Comparison of ENCODE assay signal across 16 cellular contexts in the genomic region with DNA sequence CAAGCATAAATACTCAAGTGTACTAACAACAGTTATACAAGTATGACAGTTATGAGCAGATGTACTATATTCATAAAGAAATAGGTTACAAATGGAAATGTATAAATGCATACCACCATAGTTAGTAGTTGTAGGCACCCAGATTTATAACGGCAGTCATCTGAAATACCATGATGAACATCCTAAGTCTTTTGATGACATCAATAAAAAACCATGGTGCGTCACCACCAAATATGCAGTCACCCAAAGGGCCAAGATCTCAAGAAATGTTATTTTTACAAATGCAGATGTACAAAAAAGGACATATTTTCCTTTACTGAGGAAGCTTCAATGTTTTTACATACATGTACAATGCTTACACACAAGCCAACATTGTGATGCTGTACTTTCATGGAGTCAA.
DNase-seq lines count a peak whose midpoint lies in the region; TF ChIP-seq lines count a peak whose summit lies in the region.
"Had no signal": no experiment of that assay in that cellular context is flagged by ENCODE, and none has a peak within 500 bp of the region (broad histone marks: within the 10 kb centered on the region; RNA-seq: fewer than 3 reads in every experiment).

No MANE protein-coding gene starts in this region.

- WGBS in spleen, 5 donors = 81 to 93% (median 89%) methylated on average over 2 of the region's 2 CpGs

- no peaks in the 10 kb centered on the region for H3K4me1 Mint-ChIP-seq in Calu3 (ENCODE audit: low read depth, unreplicated experiment)
- H3K4me1 Mint-ChIP-seq: B cell had no signal

- no TSS peak for BruUV-seq in Calu3 (replicated peaks; lab: Mats Ljungman, UMichigan)

- DNase-seq in EH (ENCODE audit: low read depth) (peak; percentile 82), HCEC 1CT (peak; percentile 43), SJSA1 (ENCODE audit: low read depth in 1 of 2, low spot score in 2 of 2) (no peak), superior temporal gyrus (ENCODE audit: extremely low spot score) (peak; percentile 10), NCI-H524 treated with DMSO at 0.1 percent for 48 hours (lab: John Stamatoyannopoulos, UW) (no peak), Calu3 (no peak), spleen (no peak)
- DNase-seq: ACHN; C1 segment of cervical spinal cord; CD4-positive, alpha-beta T cell; DMS79; GOT3; H9; Kasumi-1; KBM-7 had no signal

- no peaks in the 10 kb centered on the region for H3K9me3 ChIP-seq in SJSA1 (replicated peaks)
- no peaks in the 10 kb centered on the region for H3K9me3 ChIP-seq in spleen

- H3K4me3 ChIP-seq in SJSA1 (no peak overlapping the region), spleen (no peak overlapping the region)

- H3K27me3 Mint-ChIP-seq in Calu3 (ENCODE audit: unreplicated experiment) = peaks cover 7% of the 10 kb centered on the region

- H3K36me3 Mint-ChIP-seq in Calu3 (ENCODE audit: insufficient read depth, unreplicated experiment) = no peaks in the 10 kb centered on the region

- no peak overlapping the region for H3K27ac Mint-ChIP-seq in Calu3 (ENCODE audit: unreplicated experiment)
- H3K27ac Mint-ChIP-seq: B cell; CD4-positive, alpha-beta T cell had no signal

- TF ChIP-seq POLR2A in spleen (IDR thresholded peaks at IDR 0.05) = no peak

- no peaks in the 10 kb centered on the region for H3K9me3 Mint-ChIP-seq in Calu3 (ENCODE audit: low read depth, unreplicated experiment)
- H3K9me3 Mint-ChIP-seq: CD4-positive, alpha-beta T cell; H9 had no signal

- TF ChIP-seq CTCF in Calu3 (IDR thresholded peaks at IDR 0.05; ENCODE audit: unreplicated experiment) = no peak
- TF ChIP-seq CTCF in spleen (IDR thresholded peaks at IDR 0.05 in 8 of 11, conservative IDR thresholded peaks at IDR 0.05 in 3 of 11) = no peak

- H3K27ac ChIP-seq in SJSA1 = peak overlapping the region; percentile 61; the same call in 1 of the 2 replicates
- no peak overlapping the region for H3K27ac ChIP-seq in spleen

- H3K36me3 ChIP-seq in SJSA1 (no peaks in the 10 kb centered on the region), spleen (no peaks in the 10 kb centered on the region)

- CTCF ChIA-PET in Calu3 (lab: Charles Lee) = no interaction called here

- no peak overlapping the region for H3K4me3 Mint-ChIP-seq in Calu3 (ENCODE audit: low read depth, unreplicated experiment)
- H3K4me3 Mint-ChIP-seq: B cell; CD4-positive, alpha-beta T cell; H9 had no signal

- intact Hi-C loops in Calu3 (cut with micrococcal nuclease; ENCODE audit: unreplicated experiment) = no loop called here
- intact Hi-C loops in spleen (cut with DNase I; ENCODE audit: low total_unique reads) = no loop called here

- H3K27me3 ChIP-seq in SJSA1 (replicated peaks) = no peaks in the 10 kb centered on the region
- H3K27me3 ChIP-seq in spleen (replicated peaks in 1 of 7) = peaks cover 0 to 32% (median 5%) of the 10 kb centered on the region in 7 donors

- H3K4me1 ChIP-seq in SJSA1 (replicated peaks) = peaks cover 52% of the 10 kb centered on the region
- H3K4me1 ChIP-seq in spleen = no peaks in the 10 kb centered on the region

Comparison
In these comparisons a context has a peak if more than half of its experiments do, and no peak if none do; other contexts are left out.
1. DNase-seq: peak in EH (single experiment), HCEC 1CT (single experiment) and superior temporal gyrus (single experiment); none in SJSA1 (0 of 2), NCI-H524 treated with DMSO at 0.1 percent for 48 hours (single experiment), Calu3 (single experiment) and spleen (single experiment).